In the genomic region with DNA sequence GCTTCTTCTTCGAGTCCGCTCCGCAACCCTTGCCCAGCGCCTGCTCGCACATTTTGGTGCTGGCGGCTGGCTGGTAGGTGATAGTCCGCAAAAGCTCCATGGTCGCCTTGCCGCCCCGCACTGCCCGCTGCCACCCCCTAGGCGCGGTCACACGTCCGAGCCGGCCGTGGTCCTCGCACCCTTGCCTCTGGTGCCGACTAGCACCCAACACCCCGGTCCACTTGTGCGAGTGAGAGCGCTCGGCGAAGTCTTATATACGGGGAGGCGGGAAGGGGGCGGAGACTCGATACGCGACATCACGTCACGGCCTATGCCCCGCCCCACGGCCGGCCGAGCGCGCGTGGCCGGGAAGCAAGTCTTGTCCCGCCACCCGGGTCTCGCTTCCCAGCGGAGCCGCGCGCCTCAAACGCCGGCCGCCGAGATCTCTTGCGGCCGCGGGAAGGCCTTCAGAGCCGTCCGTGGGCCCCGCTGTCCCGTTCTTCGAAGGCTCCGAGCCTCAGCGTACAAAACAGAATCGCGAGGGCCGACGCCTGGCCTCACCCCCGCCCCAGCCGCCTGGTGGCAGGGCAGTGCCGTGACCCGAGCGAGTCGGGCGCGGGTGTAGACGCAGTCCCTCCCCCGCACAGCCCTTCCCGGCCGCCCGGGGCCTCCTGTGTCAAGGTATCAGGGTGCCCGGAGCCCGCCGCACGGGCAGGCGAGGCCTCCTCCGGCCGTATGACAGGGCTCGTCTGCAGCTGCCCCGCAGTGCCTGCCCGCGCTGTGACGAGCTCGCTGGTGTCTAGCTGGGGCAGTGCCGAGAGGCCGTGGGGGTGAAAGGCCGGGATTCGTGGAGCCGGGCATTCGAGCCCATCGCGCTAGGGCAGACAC, we compare ENCODE assay signal across 8 cellular contexts. TPM values are rescaled to one million over a fixed set of nuclear protein-coding genes. Genes with fewer than 3 reads are reported as not detected.
A peak's percentile ranks its signal among the peaks of the same experiment; 100 is the strongest.
DNase-seq lines count a peak whose midpoint lies in the region; ATAC-seq and TF ChIP-seq lines count a peak whose summit lies in the region.

A gene (minus strand): TSS at position 227 of the 867 bp plus-strand sequence. CDS start 127 bp downstream, at position 100.

- H3K9ac ChIP-seq in HUES6 (ENCODE audit: low read length) (peak within 1 kb of the TSS; percentile 88), parathyroid adenoma (peak within 1 kb of the TSS; percentile 79)

- 0% methylated on average over 1 to 5 of the region's 99 CpGs for WGBS in thyroid gland, 2 donors

- peaks cover 19% of the 10 kb centered on the region for H3K4me1 ChIP-seq in HUES6 (ENCODE audit: control insufficient read depth, insufficient read depth, low read length)
- H3K4me1 ChIP-seq in parathyroid adenoma, result no peaks in the 10 kb centered on the region
- peaks cover 0 to 5% of the 10 kb centered on the region in 2 donors for H3K4me1 ChIP-seq in thyroid gland

- H3K36me3 Mint-ChIP-seq in activated naive CD8-positive, alpha-beta T cell treated with anti-CD3 and anti-CD28 coated beads, Interleukin-2, amount 10 ng/mL, durations not matched to agents 7 days and 5 days, result peaks cover 2% of the 10 kb centered on the region

- peak; percentile 21 for DNase-seq in DMS79 (lab: John Stamatoyannopoulos, UW)
- peak; percentile 80 for DNase-seq in SKM-1 treated with dmso at 0.1 percent for 144 hours (lab: John Stamatoyannopoulos, UW; ENCODE audit: unreplicated experiment)
- DNase-seq in activated naive CD8-positive, alpha-beta T cell treated with anti-CD3 and anti-CD28 coated beads, Interleukin-2, amount 10 ng/mL, durations not matched to agents 7 days and 5 days, result peak; percentile 92
- peak; percentile 97 for DNase-seq in Right ventricle myocardium inferior (ENCODE audit: missing footprints)
- DNase-seq in thyroid gland, result peak; percentile 90 to 92

- H3K27me3 Mint-ChIP-seq in activated naive CD8-positive, alpha-beta T cell treated with anti-CD3 and anti-CD28 coated beads, Interleukin-2, amount 10 ng/mL, durations not matched to agents 7 days and 5 days, result peaks cover 33% of the 10 kb centered on the region

- peak within 1 kb of the TSS; percentile 67 for H3K27ac Mint-ChIP-seq in activated naive CD8-positive, alpha-beta T cell treated with anti-CD3 and anti-CD28 coated beads, Interleukin-2, amount 10 ng/mL, durations not matched to agents 7 days and 5 days

- H3K9me3 Mint-ChIP-seq in activated naive CD8-positive, alpha-beta T cell treated with anti-CD3 and anti-CD28 coated beads, Interleukin-2, amount 10 ng/mL, durations not matched to agents 7 days and 5 days, result no peaks in the 10 kb centered on the region

- no peaks in the 10 kb centered on the region for H3K79me2 ChIP-seq in parathyroid adenoma

- H3K4me3 Mint-ChIP-seq in activated naive CD8-positive, alpha-beta T cell treated with anti-CD3 and anti-CD28 coated beads, Interleukin-2, amount 10 ng/mL, durations not matched to agents 7 days and 5 days, result peak within 1 kb of the TSS; percentile 81

- H3K27me3 ChIP-seq in HUES6 (ENCODE audit: control insufficient read depth, insufficient read depth, low read length) (peaks cover 11% of the 10 kb centered on the region), parathyroid adenoma (ENCODE audit: control insufficient read depth, insufficient read depth, low read length) (no peaks in the 10 kb centered on the region), thyroid gland (no peaks in the 10 kb centered on the region)

- H2AFZ ChIP-seq in parathyroid adenoma, result peak within 1 kb of the TSS; percentile 97

- peak within 1 kb of the TSS; percentile 27; the same call in 1 of the 2 replicates for H3K27ac ChIP-seq in HUES6 (ENCODE audit: low read depth, low read length)
- peak within 1 kb of the TSS; percentile 93 for H3K27ac ChIP-seq in parathyroid adenoma
- peak within 1 kb of the TSS; percentile 82 to 95 (median 94) for H3K27ac ChIP-seq in thyroid gland

- intact Hi-C loops in Right ventricle myocardium inferior (cut with DNase I) (loop anchor here (1.0 to 10.0 kb wide), 12 partner anchors 95 to 1162 kb away; no protein-coding TSS in a partner anchor), thyroid gland (cut with DNase I) (loop anchor here (5.0 to 10.0 kb wide), 4 partner anchors 575 to 1163 kb away; no protein-coding TSS in a partner anchor)

- ATAC-seq in GM21515 (IDR thresholded peaks at IDR 0.05; ENCODE audit: unreplicated experiment) (peak; percentile 76), Right ventricle myocardium inferior (peak; percentile 95)
- ATAC-seq in activated naive CD8-positive, alpha-beta T cell treated with anti-CD3 and anti-CD28 coated beads, Interleukin-2, amount 10 ng/mL, durations not matched to agents 7 days and 5 days (ENCODE audit: low read depth), result peak; percentile 79

- H3K36me3 ChIP-seq in HUES6 (ENCODE audit: control insufficient read depth, insufficient read depth, low read length) (peaks cover 34% of the 10 kb centered on the region), parathyroid adenoma (ENCODE audit: control insufficient read depth, insufficient read depth, low read length) (no peaks in the 10 kb centered on the region), thyroid gland (peaks cover 15 to 20% of the 10 kb centered on the region in 2 donors)

- peak within 1 kb of the TSS; percentile 86 for H3K4me3 ChIP-seq in HUES6 (ENCODE audit: low read depth, low read length)
- H3K4me3 ChIP-seq in parathyroid adenoma (ENCODE audit: low read depth, low read length), result peak within 1 kb of the TSS; percentile 87
- H3K4me3 ChIP-seq in thyroid gland (replicated peaks in 1 of 3), result peak within 1 kb of the TSS; percentile 71 to 96 (median 85)

- H3K9me3 ChIP-seq in HUES6 (ENCODE audit: control insufficient read depth, insufficient read depth, low read depth, low read length), result no peaks in the 10 kb centered on the region
- H3K9me3 ChIP-seq in parathyroid adenoma (ENCODE audit: control insufficient read depth, low read length), result no peaks in the 10 kb centered on the region
- H3K9me3 ChIP-seq in thyroid gland, result no peaks in the 10 kb centered on the region

- TF ChIP-seq CTCF in parathyroid adenoma (IDR thresholded peaks at IDR 0.05), result peak; percentile 20
- TF ChIP-seq CTCF in thyroid gland (IDR thresholded peaks at IDR 0.05), result peak in 4 of 6 experiments; percentile 23 to 75 (median 52)

- peak within 1 kb of the TSS; percentile 76 for H3K4me2 ChIP-seq in parathyroid adenoma (ENCODE audit: low read length)

- peak; percentile 97 to 100 for TF ChIP-seq POLR2A in thyroid gland (IDR thresholded peaks at IDR 0.05)

- POLR2A ChIA-PET in activated naive CD8-positive, alpha-beta T cell treated with anti-CD3 and anti-CD28 coated beads, Interleukin-2, amount 10 ng/mL, durations not matched to agents 7 days and 5 days (lab: Charles Lee), result no interaction called here

- H3K4me1 Mint-ChIP-seq in activated naive CD8-positive, alpha-beta T cell treated with anti-CD3 and anti-CD28 coated beads, Interleukin-2, amount 10 ng/mL, durations not matched to agents 7 days and 5 days, result peaks cover 11% of the 10 kb centered on the region

RNA-seq across cellular contexts. Expression of the gene that starts here (rescaled TPM):
- 1 to 10 TPM; 3.8 to 4.4 TPM for total RNA-seq in activated naive CD8-positive, alpha-beta T cell treated with anti-CD3 and anti-CD28 coated beads, Interleukin-2, amount 10 ng/mL, durations not matched to agents 7 days and 5 days
- total RNA-seq in Right ventricle myocardium inferior (66.4 TPM), thyroid gland (10 to 100 TPM; 34.9 to 59.3 (median 40.8) TPM)

Comparison
In these comparisons a context has a peak if more than half of its experiments do, and no peak if none do; other contexts are left out.
1. Peak in every context shown above with its lines: DNase-seq, ATAC-seq, H3K4me3 ChIP-seq and H3K27ac ChIP-seq.
2. RNA of the gene that starts here (total RNA-seq): 66.4 TPM in Right ventricle myocardium inferior (single experiment) and 34.9 to 59.3 TPM in thyroid gland; 3.8 to 4.4 TPM in activated naive CD8-positive, alpha-beta T cell treated with anti-CD3 and anti-CD28 coated beads, Interleukin-2, amount 10 ng/mL, durations not matched to agents 7 days and 5 days; every median in the first group is over 4 times any median in the second.
3. DNase-seq: peak in every context shown above with its lines; median percentile 97 in Right ventricle myocardium inferior; 92 in activated naive CD8-positive, alpha-beta T cell treated with anti-CD3 and anti-CD28 coated beads, Interleukin-2, amount 10 ng/mL, durations not matched to agents 7 days and 5 days; 91 in thyroid gland; 80 in SKM-1 treated with dmso at 0.1 percent for 144 hours; 21 in DMS79.
4. H3K27ac ChIP-seq: peak in every context shown above with its lines; median percentile 94 in thyroid gland; 93 in parathyroid adenoma; 27 in HUES6.